Comparison of ENCODE assay signal across 1 cellular context in the genomic region with DNA sequence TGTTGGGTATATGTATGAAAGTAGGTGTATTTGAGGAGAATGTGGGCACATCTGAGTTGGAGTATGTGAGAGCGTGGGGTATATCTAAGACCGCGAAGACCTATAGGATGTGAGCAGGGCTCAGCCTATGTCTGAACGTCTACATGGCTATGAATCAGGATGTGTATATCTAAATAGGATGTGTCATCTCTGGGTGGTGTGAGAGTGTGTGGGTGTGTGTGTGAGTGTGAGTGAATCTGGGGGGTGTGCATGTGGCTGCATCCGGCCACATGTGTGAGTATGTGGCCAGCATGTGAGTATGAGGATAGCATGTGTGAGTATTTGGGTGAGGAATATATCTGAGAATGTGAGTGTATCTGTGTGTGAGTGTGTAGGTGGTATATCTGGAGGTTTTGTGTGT.
TF ChIP-seq lines count a peak whose summit lies in the region.

No MANE protein-coding gene starts in this region.

TF ChIP-seq in HepG2, 621 proteins besides CTCF, POLR2A, EP300 and RAD21:
- no peak for TF ChIP-seq GATAD1 (CRISPR knock-in tag; IDR thresholded peaks at IDR 0.05)
- TF ChIP-seq KLF9 (CRISPR knock-in tag; IDR thresholded peaks at IDR 0.05; ENCODE audit: low read depth), result no peak
- TF ChIP-seq, protein P1, sequence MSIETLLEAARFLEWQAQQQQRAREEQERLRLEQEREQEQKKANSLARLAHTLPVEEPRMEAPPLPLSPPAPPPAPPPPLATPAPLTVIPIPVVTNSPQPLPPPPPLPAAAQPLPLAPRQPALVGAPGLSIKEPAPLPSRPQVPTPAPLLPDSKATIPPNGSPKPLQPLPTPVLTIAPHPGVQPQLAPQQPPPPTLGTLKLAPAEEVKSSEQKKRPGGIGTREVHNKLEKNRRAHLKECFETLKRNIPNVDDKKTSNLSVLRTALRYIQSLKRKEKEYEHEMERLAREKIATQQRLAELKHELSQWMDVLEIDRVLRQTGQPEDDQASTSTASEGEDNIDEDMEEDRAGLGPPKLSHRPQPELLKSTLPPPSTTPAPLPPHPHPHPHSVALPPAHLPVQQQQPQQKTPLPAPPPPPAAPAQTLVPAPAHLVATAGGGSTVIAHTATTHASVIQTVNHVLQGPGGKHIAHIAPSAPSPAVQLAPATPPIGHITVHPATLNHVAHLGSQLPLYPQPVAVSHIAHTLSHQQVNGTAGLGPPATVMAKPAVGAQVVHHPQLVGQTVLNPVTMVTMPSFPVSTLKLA (IDR thresholded peaks at IDR 0.05), result peak; percentile 75
- TF ChIP-seq, protein P2, sequence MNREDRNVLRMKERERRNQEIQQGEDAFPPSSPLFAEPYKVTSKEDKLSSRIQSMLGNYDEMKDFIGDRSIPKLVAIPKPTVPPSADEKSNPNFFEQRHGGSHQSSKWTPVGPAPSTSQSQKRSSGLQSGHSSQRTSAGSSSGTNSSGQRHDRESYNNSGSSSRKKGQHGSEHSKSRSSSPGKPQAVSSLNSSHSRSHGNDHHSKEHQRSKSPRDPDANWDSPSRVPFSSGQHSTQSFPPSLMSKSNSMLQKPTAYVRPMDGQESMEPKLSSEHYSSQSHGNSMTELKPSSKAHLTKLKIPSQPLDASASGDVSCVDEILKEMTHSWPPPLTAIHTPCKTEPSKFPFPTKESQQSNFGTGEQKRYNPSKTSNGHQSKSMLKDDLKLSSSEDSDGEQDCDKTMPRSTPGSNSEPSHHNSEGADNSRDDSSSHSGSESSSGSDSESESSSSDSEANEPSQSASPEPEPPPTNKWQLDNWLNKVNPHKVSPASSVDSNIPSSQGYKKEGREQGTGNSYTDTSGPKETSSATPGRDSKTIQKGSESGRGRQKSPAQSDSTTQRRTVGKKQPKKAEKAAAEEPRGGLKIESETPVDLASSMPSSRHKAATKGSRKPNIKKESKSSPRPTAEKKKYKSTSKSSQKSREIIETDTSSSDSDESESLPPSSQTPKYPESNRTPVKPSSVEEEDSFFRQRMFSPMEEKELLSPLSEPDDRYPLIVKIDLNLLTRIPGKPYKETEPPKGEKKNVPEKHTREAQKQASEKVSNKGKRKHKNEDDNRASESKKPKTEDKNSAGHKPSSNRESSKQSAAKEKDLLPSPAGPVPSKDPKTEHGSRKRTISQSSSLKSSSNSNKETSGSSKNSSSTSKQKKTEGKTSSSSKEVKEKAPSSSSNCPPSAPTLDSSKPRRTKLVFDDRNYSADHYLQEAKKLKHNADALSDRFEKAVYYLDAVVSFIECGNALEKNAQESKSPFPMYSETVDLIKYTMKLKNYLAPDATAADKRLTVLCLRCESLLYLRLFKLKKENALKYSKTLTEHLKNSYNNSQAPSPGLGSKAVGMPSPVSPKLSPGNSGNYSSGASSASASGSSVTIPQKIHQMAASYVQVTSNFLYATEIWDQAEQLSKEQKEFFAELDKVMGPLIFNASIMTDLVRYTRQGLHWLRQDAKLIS (CRISPR knock-in tag; IDR thresholded peaks at IDR 0.05), result no peak
- no peak for TF ChIP-seq ZZZ3 (CRISPR knock-in tag; IDR thresholded peaks at IDR 0.05; ENCODE audit: borderline replicate concordance)
